ENCODE assay signal across 14 cellular contexts in the genomic region with DNA sequence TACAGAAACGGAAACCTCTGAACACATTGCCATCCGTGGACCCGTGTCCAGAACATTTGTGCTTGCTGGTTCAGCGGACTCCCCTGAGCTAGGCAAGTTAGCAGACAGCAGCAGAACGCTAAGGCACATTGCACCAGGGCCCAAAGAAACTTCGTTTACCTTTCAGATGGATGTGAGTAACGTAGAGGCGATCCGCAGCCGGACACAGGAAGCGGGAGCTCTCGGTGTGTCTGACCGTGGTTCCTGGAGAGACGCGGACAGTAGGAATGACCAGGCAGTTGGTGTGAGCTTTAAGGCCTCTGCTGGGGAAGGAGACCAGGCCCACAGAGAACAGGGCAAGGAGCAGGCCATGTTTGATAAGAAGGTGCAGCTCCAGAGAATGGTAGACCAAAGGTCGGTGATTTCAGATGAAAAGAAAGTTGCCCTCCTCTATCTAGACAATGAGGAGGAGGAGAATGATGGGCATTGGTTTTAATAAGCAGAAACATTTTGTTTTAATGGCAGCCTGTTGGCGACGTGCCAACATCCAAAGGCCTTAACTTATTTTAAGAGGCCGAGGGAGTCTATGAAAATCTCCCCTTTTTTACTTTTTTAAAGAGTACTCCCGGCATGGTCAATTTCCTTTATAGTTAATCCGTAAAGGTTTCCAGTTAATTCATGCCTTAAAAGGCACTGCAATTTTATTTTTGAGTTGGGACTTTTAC.
"Had no signal": no experiment of that assay in that cellular context is flagged by ENCODE, and none has a peak within 500 bp of the region (broad histone marks: within the 10 kb centered on the region; RNA-seq: fewer than 3 reads in every experiment).

No MANE protein-coding gene starts in this region.

- H3K9me3 Mint-ChIP-seq: activated naive CD8-positive, alpha-beta T cell treated with anti-CD3 and anti-CD28 coated beads, Interleukin-2, amount 50 U/mL, for 24 hours; neural crest cell; T-helper 1 cell treated with Interleukin-12 subunit alpha and Interleukin-12 subunit beta and Interleukin-4 antibody, amounts not matched to agents 30 μg/mL and 1 μg/mL, for 36 hours; WTC11 had no signal

- H3K27ac Mint-ChIP-seq: activated CD8-positive, alpha-beta T cell treated with anti-CD3 and anti-CD28 coated beads, Interleukin-2, amount 10 ng/mL, durations not matched to agents 7 days and 5 days; activated naive CD8-positive, alpha-beta T cell treated with anti-CD3 and anti-CD28 coated beads, Interleukin-2, amount 50 U/mL, for 24 hours; T-helper 1 cell treated with Interleukin-12 subunit alpha and Interleukin-12 subunit beta and Interleukin-4 antibody, amounts not matched to agents 30 μg/mL and 1 μg/mL, for 36 hours; WTC11 had no signal

- ATAC-seq: activated CD8-positive, alpha-beta T cell treated with anti-CD3 and anti-CD28 coated beads, Interleukin-2, amount 10 ng/mL, durations not matched to agents 7 days and 5 days; activated naive CD8-positive, alpha-beta T cell treated with anti-CD3 and anti-CD28 coated beads, Interleukin-2, amount 50 U/mL, for 24 hours; WTC11 had no signal

- H3K4me3 Mint-ChIP-seq: activated CD8-positive, alpha-beta T cell treated with anti-CD3 and anti-CD28 coated beads, Interleukin-2, amount 10 ng/mL, durations not matched to agents 7 days and 5 days; activated naive CD8-positive, alpha-beta T cell treated with anti-CD3 and anti-CD28 coated beads, Interleukin-2, amount 50 U/mL, for 24 hours; neural crest cell; T-helper 1 cell treated with Interleukin-12 subunit alpha and Interleukin-12 subunit beta and Interleukin-4 antibody, amounts not matched to agents 30 μg/mL and 1 μg/mL, for 36 hours; WTC11 had no signal

- H3K27ac ChIP-seq: ascending aorta, cardiac muscle cell, ovary, upper lobe of left lung had no signal

- H3K27me3 Mint-ChIP-seq: activated naive CD8-positive, alpha-beta T cell treated with anti-CD3 and anti-CD28 coated beads, Interleukin-2, amount 50 U/mL, for 24 hours had no signal

- H3K9me3 ChIP-seq: ascending aorta, ovary, upper lobe of left lung had no signal

- H3K36me3 ChIP-seq: cardiac muscle cell, ovary had no signal

- H3K27me3 ChIP-seq: ascending aorta, cardiac muscle cell, ovary, upper lobe of left lung had no signal

- H3K4me3 ChIP-seq: ascending aorta, cardiac muscle cell, ovary, smooth muscle cell, upper lobe of left lung had no signal

- DNase-seq: activated CD4-positive, alpha-beta T cell treated with anti-CD3 and anti-CD28 coated beads for 48 hours; activated CD8-positive, alpha-beta memory T cell treated with anti-CD3 and anti-CD28 coated beads, Interleukin-2, amount 50 U/mL, for 48 hours; activated CD8-positive, alpha-beta T cell treated with anti-CD3 and anti-CD28 coated beads, Interleukin-2, amount 10 ng/mL, durations not matched to agents 7 days and 5 days; activated naive CD8-positive, alpha-beta T cell treated with anti-CD3 and anti-CD28 coated beads, Interleukin-2, amount 50 U/mL, for 24 hours; hippocampal formation; mammary epithelial cell; ovary; upper lobe of left lung had no signal

- H3K4me2 ChIP-seq: smooth muscle cell had no signal
